Comparison of ENCODE assay signal across 8 cellular contexts in genomic region chr1:170074250-170075157, GRCh38. TPM values are rescaled to one million over a fixed set of nuclear protein-coding genes. Genes with fewer than 3 reads are reported as not detected.
DNase-seq lines count a peak whose midpoint lies in the region; ATAC-seq and TF ChIP-seq lines count a peak whose summit lies in the region.

TSS of gene KIFAP3 (minus strand) at chr1:170074695. CDS start at chr1:170074467, 228 bp downstream.

- H3K27ac ChIP-seq in DOHH2 (ENCODE audit: low read depth, low read length) = peak within 1 kb of the TSS; percentile 43
- peak within 1 kb of the TSS; percentile 90 for H3K27ac ChIP-seq in naive thymus-derived CD4-positive, alpha-beta T cell (ENCODE audit: low read depth, low read length)

- POLR2A ChIA-PET in naive thymus-derived CD4-positive, alpha-beta T cell (lab: Charles Lee) = interaction anchor here (0.9 to 1.6 kb wide), 4 partner anchors 9 to 457 kb away, joined by 4 to 7 read pairs (median 6); partner anchors contain the start of genes GORAB and SCYL3

- peak within 1 kb of the TSS; percentile 83 to 98 (median 94) for H3K27ac Mint-ChIP-seq in naive thymus-derived CD4-positive, alpha-beta T cell

- no peaks in the 10 kb centered on the region for H3F3A ChIP-seq in DOHH2 (ENCODE audit: control insufficient read depth, insufficient read depth)

- H4K20me1 ChIP-seq in DOHH2 (ENCODE audit: control insufficient read depth, insufficient read depth, low read depth, low read length) = no peaks in the 10 kb centered on the region

- H3K4me1 Mint-ChIP-seq in naive thymus-derived CD4-positive, alpha-beta T cell = peaks cover 34 to 65% (median 57%) of the 10 kb centered on the region in 7 donors

- peaks cover 34% of the 10 kb centered on the region for H3K79me2 ChIP-seq in DOHH2 (ENCODE audit: control insufficient read depth, low read length)

- no peaks in the 10 kb centered on the region for H3K27me3 ChIP-seq in DOHH2 (ENCODE audit: control insufficient read depth, low read length)
- no peaks in the 10 kb centered on the region for H3K27me3 ChIP-seq in naive thymus-derived CD4-positive, alpha-beta T cell (ENCODE audit: control insufficient read depth in 2 of 2, insufficient read depth in 2 of 2, low read length in 2 of 2)

- CTCF ChIA-PET in naive thymus-derived CD4-positive, alpha-beta T cell (lab: Charles Lee) = interaction anchor here (1.0 to 1.1 kb wide), 2 partner anchors 10 to 181 kb away, joined by 3 read pairs; partner anchors contain the start of gene SCYL3

- peaks cover 18% of the 10 kb centered on the region for H3K9me3 ChIP-seq in DOHH2 (ENCODE audit: control insufficient read depth, insufficient read depth, low read length)
- no peaks in the 10 kb centered on the region for H3K9me3 ChIP-seq in naive thymus-derived CD4-positive, alpha-beta T cell (ENCODE audit: control insufficient read depth in 2 of 3, low read length in 3 of 3)

- ATAC-seq in GM21825 (IDR thresholded peaks at IDR 0.05; ENCODE audit: unreplicated experiment) = peak; percentile 97
- ATAC-seq in naive thymus-derived CD4-positive, alpha-beta T cell = peak; percentile 96

- H3K36me3 Mint-ChIP-seq in naive thymus-derived CD4-positive, alpha-beta T cell = peaks cover 0 to 20% (median 14%) of the 10 kb centered on the region in 5 donors

- intact Hi-C loops in naive thymus-derived CD4-positive, alpha-beta T cell (cut with micrococcal nuclease) = loop anchor here (1.0 to 10.0 kb wide), 20 partner anchors 8 to 1896 kb away; partner anchors contain the start of genes FMO4 (in 2 of the 2), GORAB (in 2 of the 2), METTL18 (in 2 of the 2) and NME7 (in 2 of the 2)

- peaks cover 0 to 13% (median 4%) of the 10 kb centered on the region in 11 donors for H3K9me3 Mint-ChIP-seq in naive thymus-derived CD4-positive, alpha-beta T cell

- no peaks in the 10 kb centered on the region for H3K9me2 ChIP-seq in DOHH2 (replicated peaks; ENCODE audit: control insufficient read depth, low read length)

- DNase-seq in Kasumi-1 (lab: John Stamatoyannopoulos, UW) = peak; percentile 99
- peak; percentile 98 for DNase-seq in RPMI7951 (ENCODE audit: low read depth)
- DNase-seq in activated T-helper 1 cell treated with anti-CD3 and anti-CD28 coated beads, Interleukin-2, amount 50 U/mL, for 16 hours (ENCODE audit: low read depth in 1 of 2, low spot score in 1 of 2) = peak; percentile 88 to 90
- DNase-seq in fibroblast of gingiva (ENCODE audit: low read depth) = peak; percentile 98
- peak; percentile 84 to 94 (median 92) for DNase-seq in naive thymus-derived CD4-positive, alpha-beta T cell
- DNase-seq in stimulated activated naive CD4-positive, alpha-beta T cell (lab: John Stamatoyannopoulos, UW) = peak; percentile 82 to 94 (median 92)

- peak within 1 kb of the TSS; percentile 86 for H3K4me2 ChIP-seq in DOHH2 (ENCODE audit: low read length)

- peak; percentile 70 for TF ChIP-seq CTCF in DOHH2 (IDR thresholded peaks at IDR 0.05; ENCODE audit: low read depth, low read length, poor library complexity, severe bottlenecking)

- peak within 1 kb of the TSS; percentile 99 for H3K4me3 ChIP-seq in DOHH2 (ENCODE audit: low read length)
- H3K4me3 ChIP-seq in naive thymus-derived CD4-positive, alpha-beta T cell (ENCODE audit: low read length) = peak within 1 kb of the TSS; percentile 76

- peaks cover 3% of the 10 kb centered on the region; the same call in 1 of the 2 replicates for H3K36me3 ChIP-seq in DOHH2 (ENCODE audit: control insufficient read depth, low read length)
- no peaks in the 10 kb centered on the region for H3K36me3 ChIP-seq in naive thymus-derived CD4-positive, alpha-beta T cell (ENCODE audit: control insufficient read depth in 2 of 3, insufficient read depth in 3 of 3, low read length in 3 of 3)

- peaks cover 45% of the 10 kb centered on the region for H3K4me1 ChIP-seq in DOHH2 (ENCODE audit: control insufficient read depth, low read length)
- H3K4me1 ChIP-seq in naive thymus-derived CD4-positive, alpha-beta T cell (ENCODE audit: control insufficient read depth in 2 of 2, insufficient read depth in 2 of 2, low read length in 2 of 2) = peaks cover 15 to 37% of the 10 kb centered on the region in 2 donors

- H3K4me3 Mint-ChIP-seq in naive thymus-derived CD4-positive, alpha-beta T cell = peak within 1 kb of the TSS; percentile 89 to 99 (median 96)

- peaks cover 0 to 3% (median 0%) of the 10 kb centered on the region in 5 donors for H3K27me3 Mint-ChIP-seq in naive thymus-derived CD4-positive, alpha-beta T cell

RNA-seq across cellular contexts. Expression of gene KIFAP3, which starts in this region (rescaled TPM):
- 45.7 and 53.0 TPM in 2 replicates for total RNA-seq in RPMI7951 (2014; rRNA removed; shearing (Covaris generic))
- total RNA-seq in naive thymus-derived CD4-positive, alpha-beta T cell = 10 to 100 TPM; 12.8 to 23.8 (median 20.1) TPM
- polyA plus RNA-seq in naive thymus-derived CD4-positive, alpha-beta T cell = 10 to 100 TPM in 1 of 2 donors, 1 to 10 TPM in 1; 8.9 to 15.1 TPM

Comparison
In these comparisons a context has a peak if more than half of its experiments do, and no peak if none do; other contexts are left out.
1. Peak in every context shown above with its lines: DNase-seq, ATAC-seq, H3K4me3 ChIP-seq and H3K27ac ChIP-seq.